9 cellular contexts compared by ENCODE assay signal in genomic region chr11:100739636-100740035, GRCh38. TPM values are rescaled to one million over a fixed set of nuclear protein-coding genes. Genes with fewer than 3 reads are reported as not detected.
A peak's percentile ranks its signal among the peaks of the same experiment; 100 is the strongest.
DNase-seq lines count a peak whose midpoint lies in the region; ATAC-seq, FAIRE-seq and TF ChIP-seq lines count a peak whose summit lies in the region.
"Had no signal": no experiment of that assay in that cellular context is flagged by ENCODE, and none has a peak within 500 bp of the region (broad histone marks: within the 10 kb centered on the region; RNA-seq: fewer than 3 reads in every experiment).

No MANE protein-coding gene starts in this region.

- H3K27me3 ChIP-seq in BE2C, result no peaks in the 10 kb centered on the region
- no peaks in the 10 kb centered on the region for H3K27me3 ChIP-seq in Peyer's patch

- peaks cover 55% of the 10 kb centered on the region for H3K4me1 ChIP-seq in BE2C
- H3K4me1 ChIP-seq in Peyer's patch, result no peaks in the 10 kb centered on the region

- H3K9me3 ChIP-seq in BE2C (no peaks in the 10 kb centered on the region), Peyer's patch (no peaks in the 10 kb centered on the region)
- H3K9me3 ChIP-seq: thoracic aorta had no signal

- ATAC-seq in GM18858 (IDR thresholded peaks at IDR 0.05; ENCODE audit: unreplicated experiment), result no peak

- FAIRE-seq in RCC 7860 (lab: Jason Lieb, UNC), result peak; percentile 82

- no peak overlapping the region for H3K4me3 ChIP-seq in BE2C (ENCODE audit: low read depth, low read length)
- H3K4me3 ChIP-seq in Peyer's patch, result no peak overlapping the region
- H3K4me3 ChIP-seq: thoracic aorta had no signal

- TF ChIP-seq POLR2A in Peyer's patch (IDR thresholded peaks at IDR 0.05), result no peak

- TF ChIP-seq CTCF in BE2C (IDR thresholded peaks at IDR 0.05; ENCODE audit: low read depth, low read length), result no peak
- no peak for TF ChIP-seq CTCF in Peyer's patch (IDR thresholded peaks at IDR 0.05)

- peak overlapping the region in 1 of 4 donors; percentile 5 for H3K27ac ChIP-seq in Peyer's patch

- DNase-seq in BE2C (peak; percentile 39), RCC 7860 (ENCODE audit: low spot score) (peak; percentile 65), fibroblast of the conjunctiva (ENCODE audit: low read depth) (peak; percentile 18), non-pigmented ciliary epithelial cell (ENCODE audit: low read depth) (peak; percentile 79), Peyer's patch (no peak)
- no peak for DNase-seq in activated naive CD4-positive, alpha-beta T cell (lab: John Stamatoyannopoulos, UW)
- DNase-seq in activated CD4-positive, alpha-beta T cell treated with anti-CD3 and anti-CD28 coated beads, Interleukin-2, amount 50 U/mL, for 4 hours, result no peak

- no peaks in the 10 kb centered on the region for H3K36me3 ChIP-seq in BE2C
- H3K36me3 ChIP-seq in Peyer's patch, result no peaks in the 10 kb centered on the region
- H3K36me3 ChIP-seq: thoracic aorta had no signal

RNA-seq across cellular contexts. Expression of gene ARHGAP42, which starts 52.5 kb away (rescaled TPM):
- polyA plus RNA-seq in BE2C (2012; ENCODE audit: insufficient read depth, insufficient read length, low read depth), result 11.2 TPM
- 10 to 100 TPM; 24.5 to 49.5 (median 26.7) TPM for total RNA-seq in Peyer's patch

Comparison
In these comparisons a context has a peak if more than half of its experiments do, and no peak if none do; other contexts are left out.
1. DNase-seq: peak in BE2C (single experiment), RCC 7860 (single experiment), fibroblast of the conjunctiva (single experiment) and non-pigmented ciliary epithelial cell (single experiment); none in activated naive CD4-positive, alpha-beta T cell (0 of 4), Peyer's patch (0 of 3) and activated CD4-positive, alpha-beta T cell treated with anti-CD3 and anti-CD28 coated beads, Interleukin-2, amount 50 U/mL, for 4 hours (0 of 2).